In genomic region chr5:177457239-177458121, GRCh38 we compare ENCODE assay signal across 8 cellular contexts. TPM values are rescaled to one million over a fixed set of nuclear protein-coding genes. Genes with fewer than 3 reads are reported as not detected.
DNase-seq lines count a peak whose midpoint lies in the region; ATAC-seq, FAIRE-seq and TF ChIP-seq lines count a peak whose summit lies in the region.

No MANE protein-coding gene starts in this region.

- ATAC-seq in GM19452 (IDR thresholded peaks at IDR 0.05; ENCODE audit: unreplicated experiment) = peak; percentile 37
- ATAC-seq in HG03558 (IDR thresholded peaks at IDR 0.05; ENCODE audit: extremely low read depth, unreplicated experiment) = peak; percentile 32
- ATAC-seq in naive thymus-derived CD8-positive, alpha-beta T cell = no peak

- H3K27me3 Mint-ChIP-seq in activated CD4-positive, alpha-beta memory T cell treated with anti-CD3 and anti-CD28 coated beads, Interleukin-2, amount 10 ng/mL, durations not matched to agents 7 days and 5 days = peaks cover 12% of the 10 kb centered on the region
- H3K27me3 Mint-ChIP-seq in naive thymus-derived CD8-positive, alpha-beta T cell = no peaks in the 10 kb centered on the region

- no peak for TF ChIP-seq CTCF in D721Med (IDR thresholded peaks at IDR 0.05; ENCODE audit: insufficient read depth, missing control alignments)

- H3K4me1 Mint-ChIP-seq in activated CD4-positive, alpha-beta memory T cell treated with anti-CD3 and anti-CD28 coated beads, Interleukin-2, amount 10 ng/mL, durations not matched to agents 7 days and 5 days = peaks cover 35% of the 10 kb centered on the region
- peaks cover 16 to 38% (median 30%) of the 10 kb centered on the region in 4 donors for H3K4me1 Mint-ChIP-seq in naive thymus-derived CD8-positive, alpha-beta T cell

- DNase-seq in D721Med (ENCODE audit: insufficient read length, low spot score) = peak; percentile 93
- peak; percentile 88 for DNase-seq in NCI-H510A (lab: John Stamatoyannopoulos, UW)
- DNase-seq in activated CD4-positive, alpha-beta memory T cell treated with anti-CD3 and anti-CD28 coated beads, Interleukin-2, amount 10 ng/mL, durations not matched to agents 7 days and 5 days = peak; percentile 69
- DNase-seq in fibroblast of gingiva (ENCODE audit: low read depth) = peak; percentile 96
- peak in 6 of 10 donors; percentile 38 to 50 (median 46) for DNase-seq in naive thymus-derived CD8-positive, alpha-beta T cell
- DNase-seq in ureter (ENCODE audit: low spot score) = peak; percentile 79

- H3K9me3 Mint-ChIP-seq in activated CD4-positive, alpha-beta memory T cell treated with anti-CD3 and anti-CD28 coated beads, Interleukin-2, amount 10 ng/mL, durations not matched to agents 7 days and 5 days = no peaks in the 10 kb centered on the region
- no peaks in the 10 kb centered on the region for H3K9me3 Mint-ChIP-seq in naive thymus-derived CD8-positive, alpha-beta T cell

- CTCF ChIA-PET in activated CD4-positive, alpha-beta memory T cell treated with anti-CD3 and anti-CD28 coated beads, Interleukin-2, amount 10 ng/mL, durations not matched to agents 7 days and 5 days (lab: Charles Lee) = interaction anchor here (0.6 to 17.6 kb wide), 39 partner anchors 8 to 329 kb away, joined by 3 to 467 read pairs (median 4); partner anchors contain the start of genes F12, GRK6, LMAN2 and PDLIM7

- no peak overlapping the region for H3K27ac Mint-ChIP-seq in activated CD4-positive, alpha-beta memory T cell treated with anti-CD3 and anti-CD28 coated beads, Interleukin-2, amount 10 ng/mL, durations not matched to agents 7 days and 5 days
- peak overlapping the region in 5 of 10 donors; percentile 56 to 85 (median 77) for H3K27ac Mint-ChIP-seq in naive thymus-derived CD8-positive, alpha-beta T cell

- no peaks in the 10 kb centered on the region for H3K36me3 Mint-ChIP-seq in activated CD4-positive, alpha-beta memory T cell treated with anti-CD3 and anti-CD28 coated beads, Interleukin-2, amount 10 ng/mL, durations not matched to agents 7 days and 5 days (ENCODE audit: low read depth)
- peaks cover 0 to 3% (median 0%) of the 10 kb centered on the region in 3 donors for H3K36me3 Mint-ChIP-seq in naive thymus-derived CD8-positive, alpha-beta T cell

- no peak for FAIRE-seq in D721Med (lab: Jason Lieb, UNC)

- POLR2A ChIA-PET in activated CD4-positive, alpha-beta memory T cell treated with anti-CD3 and anti-CD28 coated beads, Interleukin-2, amount 10 ng/mL, durations not matched to agents 7 days and 5 days (lab: Charles Lee) = interaction anchor here (1.0 to 7.6 kb wide), 9 partner anchors 14 to 145 kb away, joined by 3 to 96 read pairs (median 6); partner anchors contain the start of genes DBN1, GRK6, MXD3 and PRR7
- POLR2A ChIA-PET in naive thymus-derived CD8-positive, alpha-beta T cell (lab: Charles Lee) = interaction anchor here (1.0 to 25.4 kb wide), 8 partner anchors 14 to 86 kb away, joined by 3 to 1530 read pairs (median 50); partner anchors contain the start of genes DBN1, F12, GRK6 and PDLIM7

- peak overlapping the region; percentile 52 for H3K4me3 Mint-ChIP-seq in activated CD4-positive, alpha-beta memory T cell treated with anti-CD3 and anti-CD28 coated beads, Interleukin-2, amount 10 ng/mL, durations not matched to agents 7 days and 5 days
- H3K4me3 Mint-ChIP-seq in naive thymus-derived CD8-positive, alpha-beta T cell = peak overlapping the region in 6 of 10 donors; percentile 5 to 63 (median 43)

RNA-seq across cellular contexts. Expression of gene PRR7, which starts 10.9 kb away (rescaled TPM):
- total RNA-seq in activated CD4-positive, alpha-beta memory T cell treated with anti-CD3 and anti-CD28 coated beads, Interleukin-2, amount 10 ng/mL, durations not matched to agents 7 days and 5 days = 1 to 10 TPM; 4.9 to 5.8 TPM
- 1 to 10 TPM; 7.6 to 7.7 TPM for total RNA-seq in naive thymus-derived CD8-positive, alpha-beta T cell
- 10 to 100 TPM; 14.6 to 21.6 (median 20.6) TPM for polyA plus RNA-seq in naive thymus-derived CD8-positive, alpha-beta T cell
- 2.6 TPM for total RNA-seq in ureter

RNA-seq across cellular contexts. Expression of gene DBN1, which starts 16.0 kb away (rescaled TPM):
- 1 to 10 TPM; 4.9 to 5.0 TPM for total RNA-seq in activated CD4-positive, alpha-beta memory T cell treated with anti-CD3 and anti-CD28 coated beads, Interleukin-2, amount 10 ng/mL, durations not matched to agents 7 days and 5 days
- total RNA-seq in naive thymus-derived CD8-positive, alpha-beta T cell = 10 to 100 TPM; 57.0 to 62.9 TPM
- polyA plus RNA-seq in naive thymus-derived CD8-positive, alpha-beta T cell = 10 to 100 TPM; 20.5 to 25.3 (median 21.8) TPM
- 41.5 TPM for total RNA-seq in ureter

RNA-seq across cellular contexts. Expression of gene GRK6, which starts 31.0 kb away (rescaled TPM):
- 100 to 1,000 TPM; 206 to 208 TPM for total RNA-seq in activated CD4-positive, alpha-beta memory T cell treated with anti-CD3 and anti-CD28 coated beads, Interleukin-2, amount 10 ng/mL, durations not matched to agents 7 days and 5 days
- total RNA-seq in naive thymus-derived CD8-positive, alpha-beta T cell = 100 to 1,000 TPM; 176 to 181 TPM
- 100 to 1,000 TPM in 2 of 3 donors, 10 to 100 TPM in 1; 83.1 to 204 (median 104) TPM for polyA plus RNA-seq in naive thymus-derived CD8-positive, alpha-beta T cell
- total RNA-seq in ureter = 30.8 TPM

RNA-seq across cellular contexts. Expression of gene PDLIM7, which starts 39.9 kb away (rescaled TPM):
- 10 to 100 TPM; 55.1 to 56.6 TPM for total RNA-seq in activated CD4-positive, alpha-beta memory T cell treated with anti-CD3 and anti-CD28 coated beads, Interleukin-2, amount 10 ng/mL, durations not matched to agents 7 days and 5 days
- total RNA-seq in naive thymus-derived CD8-positive, alpha-beta T cell = 10 to 100 TPM; 16.7 to 19.1 TPM
- polyA plus RNA-seq in naive thymus-derived CD8-positive, alpha-beta T cell = 1 to 10 TPM; 4.3 to 5.8 (median 5.3) TPM
- total RNA-seq in ureter = 218 TPM

RNA-seq across cellular contexts. Expression of gene F12, which starts 48.1 kb away (rescaled TPM):
- 1 to 10 TPM; 1.5 to 1.6 TPM for total RNA-seq in activated CD4-positive, alpha-beta memory T cell treated with anti-CD3 and anti-CD28 coated beads, Interleukin-2, amount 10 ng/mL, durations not matched to agents 7 days and 5 days
- total RNA-seq in naive thymus-derived CD8-positive, alpha-beta T cell = not detected
- under 1 TPM; 0.21 to 0.26 (median 0.25) TPM for polyA plus RNA-seq in naive thymus-derived CD8-positive, alpha-beta T cell
- total RNA-seq in ureter = 1.3 TPM

Comparison
In these comparisons a context has a peak if more than half of its experiments do, and no peak if none do; other contexts are left out.
1. ATAC-seq: peak in GM19452 (single experiment) and HG03558 (single experiment); none in naive thymus-derived CD8-positive, alpha-beta T cell (0 of 2).
2. Peak in every context shown above with its lines, with median percentiles within 50 percentile points of each other: DNase-seq.